Comparison of ENCODE assay signal across 9 cellular contexts in the genomic region with DNA sequence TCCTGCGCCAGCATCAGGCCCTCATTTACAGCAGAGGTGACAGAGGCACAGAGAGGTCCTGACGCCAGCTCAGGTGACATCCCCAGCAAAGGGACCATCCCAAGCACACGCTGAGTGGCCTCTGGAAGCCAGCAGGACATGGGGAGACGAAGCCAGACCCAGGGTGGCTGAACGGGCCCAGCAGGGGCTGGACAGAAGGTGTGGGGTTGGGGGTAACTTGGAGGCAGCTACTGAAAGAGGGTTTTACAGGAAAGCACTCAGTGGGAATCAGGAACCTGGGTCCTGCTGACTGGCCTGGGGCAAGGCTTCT. TPM values are rescaled to one million over a fixed set of nuclear protein-coding genes. Genes with fewer than 3 reads are reported as not detected.
DNase-seq lines count a peak whose midpoint lies in the region; ATAC-seq and TF ChIP-seq lines count a peak whose summit lies in the region.
"Had no signal": no experiment of that assay in that cellular context is flagged by ENCODE, and none has a peak within 500 bp of the region (broad histone marks: within the 10 kb centered on the region; RNA-seq: fewer than 3 reads in every experiment).

No MANE protein-coding gene starts in this region.

- no peak overlapping the region for H2AK5ac ChIP-seq in IMR-90 (ENCODE audit: low read depth, low read length)

- H4K8ac ChIP-seq in IMR-90 (ENCODE audit: low read depth in 2 of 2, low read length in 2 of 2), result no peak overlapping the region

- in situ Hi-C loops in IMR-90 (cut with MboI; ENCODE audit: low sequenced_read_pairs), result no loop called here

- peak overlapping the region; percentile 57 for H2AFZ ChIP-seq in IMR-90 (replicated peaks; ENCODE audit: low read length, poor library complexity)

- dilution Hi-C loops in IMR-90 (cut with HindIII; ENCODE audit: low sequenced_read_pairs, unreplicated experiment), result no loop called here

- no peak overlapping the region for H3K14ac ChIP-seq in IMR-90 (replicated peaks; ENCODE audit: low read depth, low read length)

- intact Hi-C loops in IMR-90 (cut with micrococcal nuclease) (loop anchor here (1.0 to 5.0 kb wide), 4 partner anchors 31 to 349 kb away; no protein-coding TSS in a partner anchor), vagina (cut with DNase I) (loop anchor here (10.0 kb wide), 1 partner anchor 262 kb away; no protein-coding TSS in a partner anchor)

- H3K9me1 ChIP-seq in IMR-90 (ENCODE audit: insufficient read depth, low read length), result no peaks in the 10 kb centered on the region

- no peak overlapping the region for H3K9ac ChIP-seq in IMR-90 (ENCODE audit: low read depth, low read length)
- peak overlapping the region; percentile 74 for H3K9ac ChIP-seq in adipocyte (ENCODE audit: low read length)
- peak overlapping the region; percentile 29 for H3K9ac ChIP-seq in mucosa of stomach (ENCODE audit: low read length)
- peak overlapping the region; percentile 13 to 31 for H3K9ac ChIP-seq in stomach smooth muscle (ENCODE audit: low read length in 2 of 2)

- POLR2A ChIA-PET in IMR-90 (lab: Charles Lee; ENCODE audit: unreplicated experiment), result no interaction called here

- no peak overlapping the region for H3K4ac ChIP-seq in IMR-90 (ENCODE audit: low read depth, low read length)

- no peak overlapping the region for H3K23ac ChIP-seq in IMR-90 (ENCODE audit: low read depth, low read length)

- no peak overlapping the region for H3K4me2 ChIP-seq in IMR-90 (ENCODE audit: low read depth, low read length)

- TF ChIP-seq CTCF in IMR-90 (conservative IDR thresholded peaks at IDR 0.05; ENCODE audit: low read depth, low read length) (no peak), vagina (IDR thresholded peaks at IDR 0.05) (no peak)

- 0 out of 2 replicates have a peak, but pooled peaks cover 2% of the 10 kb centered on the region for H4K20me1 ChIP-seq in IMR-90 (ENCODE audit: insufficient read depth, low read length)

- H2BK5ac ChIP-seq in IMR-90 (ENCODE audit: low read depth, low read length, poor library complexity, severe bottlenecking), result no peak overlapping the region

- no peaks in the 10 kb centered on the region; the same call in 1 of the 2 replicates for H3K4me1 ChIP-seq in IMR-90 (ENCODE audit: control insufficient read depth, insufficient read depth, low read length)
- H3K4me1 ChIP-seq in adipocyte (ENCODE audit: control insufficient read depth, insufficient read depth, low read length), result no peaks in the 10 kb centered on the region
- H3K4me1 ChIP-seq in mucosa of stomach (ENCODE audit: control insufficient read depth, insufficient read depth, low read length), result peaks cover 41% of the 10 kb centered on the region
- H3K4me1 ChIP-seq in stomach smooth muscle (ENCODE audit: control insufficient read depth, insufficient read depth, low read length), result peaks cover 17% of the 10 kb centered on the region
- peaks cover 29% of the 10 kb centered on the region for H3K4me1 ChIP-seq in vagina

- 30% methylated on average over 2 of the region's 5 CpGs; no CpG with 5 or more reads in 1 of the 2 experiments for WGBS in IMR-90 (ENCODE audit: extremely low coverage in 2 of 2, insufficient read length in 1 of 2), 2 experiments

- no peak overlapping the region for H2AK9ac ChIP-seq in IMR-90 (replicated peaks; ENCODE audit: low read depth, low read length, poor library complexity)

- DNase-seq in IMR-90 (no peak), adipocyte (ENCODE audit: low read depth) (no peak), vagina (ENCODE audit: extremely low spot score in 2 of 2) (no peak), NCI-H2171 treated with DMSO at 0.1 percent for 48 hours (lab: John Stamatoyannopoulos, UW) (no peak)

- TF ChIP-seq RAD21 in IMR-90 (IDR thresholded peaks at IDR 0.05; ENCODE audit: low read length), result no peak

- H4K91ac ChIP-seq in IMR-90 (ENCODE audit: insufficient read depth, low read depth, low read length), result no peak overlapping the region

- TF ChIP-seq POLR2A in IMR-90 (IDR thresholded peaks at IDR 0.05; ENCODE audit: low read depth, low read length), result no peak
- no peak for TF ChIP-seq POLR2A in vagina (IDR thresholded peaks at IDR 0.05)

- H2BK120ac ChIP-seq in IMR-90 (ENCODE audit: low read depth, low read length), result no peak overlapping the region

- ATAC-seq in IMR-90 (ENCODE audit: low read depth) (no peak), GM21529 (IDR thresholded peaks at IDR 0.05; ENCODE audit: unreplicated experiment) (no peak)

- CTCF ChIA-PET in IMR-90 (lab: Yijun Ruan, JAX), result interaction anchor here (0.7 to 2.2 kb wide), 14 partner anchors 11 to 300 kb away, joined by 3 to 16 read pairs (median 4); a partner anchor contains a TSS

- H3K27me3 ChIP-seq in IMR-90 (ENCODE audit: control insufficient read depth, insufficient read depth, low read length) (peaks cover 28% of the 10 kb centered on the region), adipocyte (replicated peaks; ENCODE audit: control insufficient read depth, insufficient read depth, low read length) (peaks cover 72% of the 10 kb centered on the region), mucosa of stomach (ENCODE audit: control insufficient read depth, insufficient read depth, low read length) (no peaks in the 10 kb centered on the region), stomach smooth muscle (ENCODE audit: control insufficient read depth in 1 of 2, insufficient read depth in 2 of 2, low read length in 2 of 2) (peaks cover 39 to 47% of the 10 kb centered on the region in 2 donors), vagina (no peaks in the 10 kb centered on the region)

- H3K36me3 ChIP-seq in IMR-90 (ENCODE audit: control insufficient read depth, insufficient read depth, low read length) (no peaks in the 10 kb centered on the region), adipocyte (ENCODE audit: control insufficient read depth, insufficient read depth, low read length, severe bottlenecking) (no peaks in the 10 kb centered on the region), mucosa of stomach (ENCODE audit: control insufficient read depth, insufficient read depth, low read length) (no peaks in the 10 kb centered on the region), stomach smooth muscle (ENCODE audit: control insufficient read depth in 2 of 2, insufficient read depth in 2 of 2, low read length in 2 of 2) (no peaks in the 10 kb centered on the region), vagina (no peaks in the 10 kb centered on the region)
- H3K36me3 ChIP-seq: HAP-1 had no signal

- H2BK20ac ChIP-seq in IMR-90 (ENCODE audit: low read depth, low read length), result no peak overlapping the region

- BruUV-seq in IMR-90 (replicated peaks; lab: Mats Ljungman, UMichigan), result no TSS peak

- H3K79me1 ChIP-seq in IMR-90 (ENCODE audit: low read depth in 1 of 2, low read length in 2 of 2), result no peaks in the 10 kb centered on the region

- no peak overlapping the region for H2BK15ac ChIP-seq in IMR-90 (ENCODE audit: low read depth, low read length)

- H3K9me3 ChIP-seq in IMR-90 (ENCODE audit: control insufficient read depth, insufficient read depth, low read length), result no peaks in the 10 kb centered on the region
- peaks cover 20% of the 10 kb centered on the region for H3K9me3 ChIP-seq in adipocyte (ENCODE audit: control insufficient read depth, low read length)
- H3K9me3 ChIP-seq in mucosa of stomach (ENCODE audit: control insufficient read depth, low read length), result no peaks in the 10 kb centered on the region
- H3K9me3 ChIP-seq in stomach smooth muscle (ENCODE audit: control insufficient read depth in 2 of 2, low read length in 2 of 2), result no peaks in the 10 kb centered on the region
- H3K9me3 ChIP-seq in vagina, result no peaks in the 10 kb centered on the region
- H3K9me3 ChIP-seq: HAP-1 had no signal

- H3K4me3 ChIP-seq in IMR-90 (ENCODE audit: insufficient read depth, low read depth, low read length) (no peak overlapping the region), adipocyte (ENCODE audit: low read length) (no peak overlapping the region), mucosa of stomach (ENCODE audit: low read length) (no peak overlapping the region), stomach smooth muscle (ENCODE audit: low read length in 2 of 2) (no peak overlapping the region), vagina (no peak overlapping the region)
- H3K4me3 ChIP-seq: HAP-1 had no signal

- no peak overlapping the region for H3K27ac ChIP-seq in IMR-90 (ENCODE audit: insufficient read depth, low read length)
- H3K27ac ChIP-seq in stomach smooth muscle (ENCODE audit: low read length), result no peak overlapping the region
- H3K27ac ChIP-seq in vagina, result no peak overlapping the region

- H3K18ac ChIP-seq in IMR-90 (ENCODE audit: low read depth, low read length), result no peak overlapping the region

- no peak overlapping the region for H4K5ac ChIP-seq in IMR-90 (ENCODE audit: low read depth, low read length)

- no peak overlapping the region for H3K56ac ChIP-seq in IMR-90 (ENCODE audit: extremely low read depth, insufficient read depth, low read length)

TF ChIP-seq in IMR-90, 13 proteins besides CTCF, POLR2A, EP300 and RAD21 (continues in another document):
- TF ChIP-seq RCOR1 (IDR thresholded peaks at IDR 0.05; ENCODE audit: insufficient replicate concordance, low read length) (no peak), MXI1 (IDR thresholded peaks at IDR 0.05; ENCODE audit: borderline replicate concordance, low read depth, low read length) (no peak), BHLHE40 (IDR thresholded peaks at IDR 0.05; ENCODE audit: low read depth, low read length) (no peak), CHD1 (IDR thresholded peaks at IDR 0.05; ENCODE audit: low read depth, low read length) (no peak)
- TF ChIP-seq, protein P1, sequence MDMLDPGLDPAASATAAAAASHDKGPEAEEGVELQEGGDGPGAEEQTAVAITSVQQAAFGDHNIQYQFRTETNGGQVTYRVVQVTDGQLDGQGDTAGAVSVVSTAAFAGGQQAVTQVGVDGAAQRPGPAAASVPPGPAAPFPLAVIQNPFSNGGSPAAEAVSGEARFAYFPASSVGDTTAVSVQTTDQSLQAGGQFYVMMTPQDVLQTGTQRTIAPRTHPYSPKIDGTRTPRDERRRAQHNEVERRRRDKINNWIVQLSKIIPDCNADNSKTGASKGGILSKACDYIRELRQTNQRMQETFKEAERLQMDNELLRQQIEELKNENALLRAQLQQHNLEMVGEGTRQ (IDR thresholded peaks at IDR 0.05; ENCODE audit: low read depth, low read length), result no peak
- TF ChIP-seq, protein P2, sequence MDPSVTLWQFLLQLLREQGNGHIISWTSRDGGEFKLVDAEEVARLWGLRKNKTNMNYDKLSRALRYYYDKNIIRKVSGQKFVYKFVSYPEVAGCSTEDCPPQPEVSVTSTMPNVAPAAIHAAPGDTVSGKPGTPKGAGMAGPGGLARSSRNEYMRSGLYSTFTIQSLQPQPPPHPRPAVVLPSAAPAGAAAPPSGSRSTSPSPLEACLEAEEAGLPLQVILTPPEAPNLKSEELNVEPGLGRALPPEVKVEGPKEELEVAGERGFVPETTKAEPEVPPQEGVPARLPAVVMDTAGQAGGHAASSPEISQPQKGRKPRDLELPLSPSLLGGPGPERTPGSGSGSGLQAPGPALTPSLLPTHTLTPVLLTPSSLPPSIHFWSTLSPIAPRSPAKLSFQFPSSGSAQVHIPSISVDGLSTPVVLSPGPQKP (IDR thresholded peaks at IDR 0.05; ENCODE audit: borderline replicate concordance, low read depth, low read length), result no peak

RNA-seq across cellular contexts. Expression of a gene that starts 1.6 kb away (rescaled TPM):
- total RNA-seq in IMR-90 (2012; rRNA removed) (0.18 TPM in 1 of 2 replicates, not detected in the other), vagina (6.4 TPM)
- 0.19 and 0.39 TPM in 2 replicates for polyA plus RNA-seq in IMR-90 (2012; rRNA removed)
- polyA plus RNA-seq in IMR-90 (2012; cell fraction: cytosol; rRNA removed), result 0.13 TPM in 1 of 2 replicates, not detected in the other
- polyA plus RNA-seq in IMR-90 (2012; cell fraction: nucleus; rRNA removed; ENCODE audit: low replicate concordance), result 0.49 and 0.60 TPM in 2 replicates
- total RNA-seq: CD8-positive, alpha-beta T cell had no signal
